ENCODE assay signal across 6 cellular contexts in the genomic region with DNA sequence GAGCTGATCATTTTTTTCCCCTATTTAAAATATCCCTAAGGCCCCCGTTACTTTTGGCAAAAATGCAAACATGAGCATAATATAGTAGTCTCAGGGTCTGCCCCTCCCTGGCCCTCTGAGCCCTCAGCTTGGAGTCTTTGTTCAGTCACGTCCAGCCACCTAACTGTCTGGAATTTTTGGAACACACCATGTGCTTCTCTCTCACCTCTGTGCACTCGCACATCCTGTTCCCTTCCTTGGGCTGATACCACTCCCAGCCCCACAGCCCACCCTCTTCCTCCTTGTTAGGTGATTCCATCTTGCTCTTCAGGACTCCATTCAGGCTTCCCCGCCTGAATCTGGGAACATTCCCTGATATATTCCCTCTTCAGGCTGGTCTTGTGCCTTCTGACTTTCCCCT.
"Had no signal": no experiment of that assay in that cellular context is flagged by ENCODE, and none has a peak within 500 bp of the region (broad histone marks: within the 10 kb centered on the region; RNA-seq: fewer than 3 reads in every experiment).

No MANE protein-coding gene starts in this region.

- H3K27ac Mint-ChIP-seq: GM23338, H9 had no signal

- H3K9me3 Mint-ChIP-seq: GM23338 had no signal

- H3K27ac ChIP-seq: HL-60 had no signal

- H2AFZ ChIP-seq: GM23338 had no signal

- DNase-seq: H9, HCEC 1CT, IMR-90 had no signal

- H3K4me3 Mint-ChIP-seq: GM23338, H9 had no signal

- H3K4me2 ChIP-seq: GM23338 had no signal

- H3K4me3 ChIP-seq: GM23338, K562 had no signal

- ATAC-seq: GM23338, K562 had no signal
